ENCODE assay signal across 1 cellular context in genomic region chr4:153274967-153275366, GRCh38.
TF ChIP-seq lines count a peak whose summit lies in the region.

No MANE protein-coding gene starts in this region.

TF ChIP-seq in HepG2, 621 proteins besides CTCF, POLR2A, EP300 and RAD21 (continued from another document):
- no peak for TF ChIP-seq ZNF276 (CRISPR knock-in tag; IDR thresholded peaks at IDR 0.05; ENCODE audit: low read depth)
- TF ChIP-seq ZGPAT (CRISPR knock-in tag; IDR thresholded peaks at IDR 0.05): no peak
- no peak for TF ChIP-seq SNAPC2 (CRISPR knock-in tag; IDR thresholded peaks at IDR 0.05)
- no peak for TF ChIP-seq ZBTB2 (CRISPR knock-in tag; IDR thresholded peaks at IDR 0.05; ENCODE audit: low read depth)
- TF ChIP-seq CAMTA2 (CRISPR knock-in tag; IDR thresholded peaks at IDR 0.05; ENCODE audit: borderline replicate concordance): no peak
- TF ChIP-seq ZNF557 (CRISPR knock-in tag; IDR thresholded peaks at IDR 0.05): no peak
- TF ChIP-seq DRAP1 (CRISPR knock-in tag; IDR thresholded peaks at IDR 0.05): no peak
